ENCODE assay signal across 11 cellular contexts in the genomic region with DNA sequence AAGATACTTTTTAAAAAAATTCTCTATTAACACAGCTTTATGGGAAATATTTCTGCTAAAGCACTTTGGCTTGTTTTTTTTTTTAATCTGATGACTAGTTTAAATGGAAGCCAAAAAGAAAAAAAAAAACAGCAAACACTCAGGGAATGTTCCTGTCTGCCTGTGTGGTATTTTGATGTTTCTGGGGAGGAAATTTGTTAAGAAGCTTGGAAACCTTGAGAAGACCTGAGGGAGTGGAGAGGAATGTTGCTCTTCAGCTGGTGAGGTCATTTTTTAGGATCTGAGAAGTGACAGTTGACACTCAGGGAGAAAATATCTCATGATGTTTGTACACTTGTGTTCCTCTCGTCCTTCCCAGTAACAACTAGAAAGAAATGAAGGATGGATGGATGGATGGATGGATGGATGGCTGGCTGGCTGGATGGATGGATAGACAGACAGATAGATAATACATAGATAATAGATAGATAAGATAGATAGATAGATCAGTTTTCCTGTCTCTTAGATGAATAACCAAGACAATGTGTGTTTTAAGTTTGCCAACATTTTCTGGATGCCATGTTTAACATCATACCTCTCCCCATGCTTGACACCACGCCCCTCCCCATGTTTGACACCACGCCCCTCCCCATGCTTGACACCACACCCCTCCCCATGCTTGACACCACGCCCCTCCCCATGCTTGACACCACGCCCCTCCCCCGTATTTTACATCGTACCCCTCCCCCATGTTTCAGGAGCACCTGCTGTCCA.
DNase-seq lines count a peak whose midpoint lies in the region; ATAC-seq, FAIRE-seq and TF ChIP-seq lines count a peak whose summit lies in the region.
"Had no signal": no experiment of that assay in that cellular context is flagged by ENCODE, and none has a peak within 500 bp of the region (broad histone marks: within the 10 kb centered on the region; RNA-seq: fewer than 3 reads in every experiment).

No MANE protein-coding gene starts in this region.

- H3K4me3 Mint-ChIP-seq in H9 (peak overlapping the region in 1 of 2 experiments; percentile 27; a peak in 1 of 5 replicates), type B pancreatic cell (peak overlapping the region; percentile 74)
- H3K4me3 Mint-ChIP-seq: naive B cell had no signal

- no peaks in the 10 kb centered on the region for H3K9me3 Mint-ChIP-seq in H9
- H3K9me3 Mint-ChIP-seq in type B pancreatic cell, result peaks cover 4% of the 10 kb centered on the region
- H3K9me3 Mint-ChIP-seq: naive B cell had no signal

- no peak overlapping the region for H2BK15ac ChIP-seq in H9 (ENCODE audit: low read depth, low read length)

- H3K79me2 ChIP-seq in H9 (ENCODE audit: insufficient read depth, low read length) (no peaks in the 10 kb centered on the region), keratinocyte (ENCODE audit: control insufficient read depth, insufficient read depth, low read length) (no peaks in the 10 kb centered on the region)

- H3K4ac ChIP-seq in H9 (ENCODE audit: low read depth, low read length), result no peak overlapping the region

- no peaks in the 10 kb centered on the region for H3K36me3 ChIP-seq in body of pancreas (replicated peaks in 1 of 2; ENCODE audit: insufficient read depth in 1 of 2, low read depth in 2 of 2)
- peaks cover under 1 to 6% of the 10 kb centered on the region in 2 experiments for H3K36me3 ChIP-seq in keratinocyte (ENCODE audit: control insufficient read depth in 2 of 2, extremely low read depth in 1 of 2, insufficient read depth in 2 of 2, low read length in 2 of 2)

- H3K4me3 ChIP-seq in body of pancreas (no peak overlapping the region), keratinocyte (ENCODE audit: control insufficient read depth in 2 of 3, extremely low read depth in 1 of 3, insufficient read depth in 2 of 3, low read depth in 1 of 3, low read length in 3 of 3) (no peak overlapping the region)

- H2BK5ac ChIP-seq in H9 (ENCODE audit: insufficient read length, low read length), result no peak overlapping the region

- H3K27ac ChIP-seq in H9 (ENCODE audit: insufficient read length, low read depth, low read length), result no peak overlapping the region
- H3K27ac ChIP-seq in body of pancreas, result no peak overlapping the region
- H3K27ac ChIP-seq in keratinocyte (ENCODE audit: control insufficient read depth, insufficient read depth, low read length), result peak overlapping the region; percentile 55

- H3K9ac ChIP-seq in H9 (ENCODE audit: extremely low read depth, insufficient read length, low read length) (no peak overlapping the region), keratinocyte (ENCODE audit: control insufficient read depth, extremely low read depth, insufficient read depth, low read length) (no peak overlapping the region)

- no CpG with 5 or more reads among the region's 7 CpGs for WGBS in H9 (ENCODE audit: extremely low coverage, insufficient read length, low lambda C conversion rate)
- WGBS in body of pancreas, 2 donors, result 75 to 80% methylated on average over 7 of the region's 7 CpGs

- H3K4me1 ChIP-seq in H9 (ENCODE audit: insufficient read depth, low read length), result peaks cover 6% of the 10 kb centered on the region
- H3K4me1 ChIP-seq in body of pancreas, result no peaks in the 10 kb centered on the region
- H3K4me1 ChIP-seq in keratinocyte (ENCODE audit: control insufficient read depth, extremely low read depth, insufficient read depth, low read length), result peaks cover 26% of the 10 kb centered on the region

- H2BK120ac ChIP-seq in H9 (ENCODE audit: low read depth, low read length, poor library complexity, severe bottlenecking), result no peak overlapping the region

- FAIRE-seq in keratinocyte (lab: Jason Lieb, UNC), result peak; percentile 85

- H3K23ac ChIP-seq in H9 (ENCODE audit: insufficient read length, low read depth, low read length), result no peak overlapping the region

- H3K4me2 ChIP-seq in H9 (ENCODE audit: insufficient read depth, insufficient read length, low read length) (no peak overlapping the region), keratinocyte (ENCODE audit: control insufficient read depth, extremely low read depth, insufficient read depth, low read depth, low read length) (peak overlapping the region; percentile 40)

- H3T11ph ChIP-seq in H9 (ENCODE audit: low read length), result no peak overlapping the region

- H2AFZ ChIP-seq in H9 (ENCODE audit: low read length) (no peak overlapping the region), keratinocyte (ENCODE audit: control insufficient read depth, low read length) (no peak overlapping the region)

- no peaks in the 10 kb centered on the region for H4K20me1 ChIP-seq in H9 (ENCODE audit: control insufficient read depth, insufficient read depth, insufficient read length)
- H4K20me1 ChIP-seq in keratinocyte (ENCODE audit: control insufficient read depth, extremely low read depth, insufficient read depth, low read length), result no peaks in the 10 kb centered on the region

- no peak overlapping the region for H2AK5ac ChIP-seq in H9 (ENCODE audit: insufficient read length, low read length)

- H3K4me1 Mint-ChIP-seq in H9, result peaks cover 31 to 37% of the 10 kb centered on the region in 2 experiments
- H3K4me1 Mint-ChIP-seq in type B pancreatic cell (ENCODE audit: unreplicated experiment), result peaks cover 25% of the 10 kb centered on the region

- no peak overlapping the region for H3K18ac ChIP-seq in H9 (ENCODE audit: insufficient read length, low read depth, low read length)

- TF ChIP-seq CTCF in H9 (conservative IDR thresholded peaks at IDR 0.05) (no peak), body of pancreas (IDR thresholded peaks at IDR 0.05) (no peak), keratinocyte (optimal IDR thresholded peaks at IDR 0.05 in 1 of 3, IDR thresholded peaks at IDR 0.05 in 1 of 3, conservative IDR thresholded peaks at IDR 0.05 in 1 of 3; ENCODE audit: extremely low read depth in 1 of 3, insufficient read depth in 2 of 3, low read length in 3 of 3) (no peak), type B pancreatic cell (conservative IDR thresholded peaks at IDR 0.05) (no peak)

- no peak overlapping the region for H2BK20ac ChIP-seq in H9 (ENCODE audit: low read depth, low read length, poor library complexity, severe bottlenecking)

- intact Hi-C loops in body of pancreas (cut with DNase I), result no loop called here

- H3K27ac Mint-ChIP-seq in H9 (peak overlapping the region; percentile 23 to 65 (median 41); a peak in 2 of 7 replicates), type B pancreatic cell (peak overlapping the region; percentile 95)

- no peak overlapping the region for H4K91ac ChIP-seq in H9 (ENCODE audit: insufficient read length, low read depth, low read length)

- H3K36me3 Mint-ChIP-seq in H9 (ENCODE audit: insufficient read depth in 1 of 3, low read depth in 3 of 3), result peaks cover 0 to 4% (median 0%) of the 10 kb centered on the region in 3 experiments; a peak in 4 of 7 replicates
- H3K36me3 Mint-ChIP-seq in type B pancreatic cell, result peaks cover 18% of the 10 kb centered on the region

- no peak overlapping the region for H2BK12ac ChIP-seq in H9 (ENCODE audit: insufficient read length, low read depth, low read length)

- no peaks in the 10 kb centered on the region for H3K9me1 ChIP-seq in keratinocyte (ENCODE audit: control insufficient read depth, extremely low read depth, insufficient read depth, low read length)

- no peak for TF ChIP-seq POLR2A in body of pancreas (IDR thresholded peaks at IDR 0.05)

- ATAC-seq in body of pancreas, result peak; percentile 12
- no peak for ATAC-seq in GM19023 (IDR thresholded peaks at IDR 0.05; ENCODE audit: unreplicated experiment)

- DNase-seq in H9 (no peak), body of pancreas (no peak), keratinocyte (ENCODE audit: low read depth, low spot score) (peak; percentile 76), type B pancreatic cell (ENCODE audit: extremely low spot score, unreplicated experiment) (no peak), HK-2 (ENCODE audit: unreplicated experiment) (no peak)
- DNase-seq in stimulated activated CD4-positive, alpha-beta T cell treated with anti-CD3 and anti-CD28 coated beads, Interleukin-12 subunit alpha, Interleukin-12 subunit beta, amount 100 ng/mL, for 4 hours, result no peak
- DNase-seq in stimulated activated CD4-positive, alpha-beta T cell treated with anti-CD3 and anti-CD28 coated beads, Interleukin-4, amount 100 ng/mL, for 1 hour, result no peak
- DNase-seq: activated naive CD4-positive, alpha-beta T cell treated with Interleukin-2 at 50 U/mL for 16 hours; MM.1S had no signal

- no peaks in the 10 kb centered on the region for H3K23me2 ChIP-seq in H9 (ENCODE audit: insufficient read length, low read depth, low read length, poor library complexity, severe bottlenecking)

- H3K14ac ChIP-seq in H9 (ENCODE audit: insufficient read depth, low read length), result no peak overlapping the region

- dilution Hi-C loops in keratinocyte (cut with MboI; ENCODE audit: extremely low pct_ligation_motif_present, low sequenced_read_pairs), result no loop called here

- no peaks in the 10 kb centered on the region for H3K27me3 ChIP-seq in H9 (ENCODE audit: insufficient read depth, low read length)
- no peaks in the 10 kb centered on the region for H3K27me3 ChIP-seq in body of pancreas
- H3K27me3 ChIP-seq in keratinocyte (ENCODE audit: control insufficient read depth, extremely low read depth, insufficient read depth, low read length), result no peaks in the 10 kb centered on the region

- no peaks in the 10 kb centered on the region for H3K27me3 Mint-ChIP-seq in H9 (ENCODE audit: low read depth)
- no peaks in the 10 kb centered on the region for H3K27me3 Mint-ChIP-seq in type B pancreatic cell
- H3K27me3 Mint-ChIP-seq: naive B cell had no signal

- H3K56ac ChIP-seq in H9 (ENCODE audit: insufficient read length, low read depth, low read length), result no peak overlapping the region

- H4K5ac ChIP-seq in H9 (ENCODE audit: insufficient read length, low read depth, low read length), result no peak overlapping the region

- H3K9me3 ChIP-seq in H9 (ENCODE audit: control insufficient read depth, low read depth, low read length), result no peaks in the 10 kb centered on the region
- no peaks in the 10 kb centered on the region for H3K9me3 ChIP-seq in body of pancreas
- no peaks in the 10 kb centered on the region for H3K9me3 ChIP-seq in keratinocyte (ENCODE audit: control insufficient read depth, low read depth, low read length)

- no peaks in the 10 kb centered on the region for H3K79me1 ChIP-seq in H9 (ENCODE audit: insufficient read depth, low read depth, low read length, poor library complexity, severe bottlenecking)

- H4K8ac ChIP-seq in H9 (replicated peaks; ENCODE audit: insufficient read length, low read depth, low read length), result no peak overlapping the region
